In the genomic region with DNA sequence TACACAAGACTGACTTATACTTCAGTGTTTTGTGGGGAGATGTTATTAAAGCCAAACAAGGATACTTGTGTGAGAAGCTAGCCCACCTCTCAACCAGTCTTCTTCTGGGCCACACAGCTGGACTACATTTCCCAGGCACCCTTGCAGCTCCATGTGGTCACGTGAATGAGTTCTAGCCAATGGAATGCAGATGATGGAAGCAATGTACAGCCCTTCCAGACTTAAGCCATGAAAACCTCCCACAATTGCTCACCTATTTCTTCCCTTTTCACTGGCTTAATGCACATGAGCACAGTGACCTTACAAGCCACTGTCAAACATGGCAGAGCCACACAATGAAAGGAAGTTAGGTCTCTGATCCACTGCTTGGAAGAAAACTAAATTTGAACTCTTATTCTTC, we compare ENCODE assay signal across 8 cellular contexts. TPM values are rescaled to one million over a fixed set of nuclear protein-coding genes. Genes with fewer than 3 reads are reported as not detected.
A peak's percentile ranks its signal among the peaks of the same experiment; 100 is the strongest.
DNase-seq lines count a peak whose midpoint lies in the region; ATAC-seq, FAIRE-seq and TF ChIP-seq lines count a peak whose summit lies in the region.

No MANE protein-coding gene starts in this region.

- no peaks in the 10 kb centered on the region for H3F3A ChIP-seq in SU-DHL-6 (ENCODE audit: insufficient read depth)

- FAIRE-seq in GM12891 (lab: Jason Lieb, UNC): peak; percentile 85
- FAIRE-seq in small intestine (lab: Jason Lieb, UNC): no peak

- H3K79me2 ChIP-seq in SU-DHL-6 (ENCODE audit: insufficient read depth, low read length): no peaks in the 10 kb centered on the region

- WGBS in small intestine, 3 donors: 37 to 71% (median 57%) methylated on average over 1 of the region's 1 CpG

- POLR2A ChIA-PET in HEK293T (lab: Yijun Ruan, JAX): no interaction called here
- POLR2A ChIA-PET in CD8-positive, alpha-beta T cell (lab: Charles Lee): no interaction called here

- H3K27ac Mint-ChIP-seq in CD8-positive, alpha-beta T cell: no peak overlapping the region

- H3K4me1 ChIP-seq in foreskin keratinocyte (no peaks in the 10 kb centered on the region), small intestine (ENCODE audit: control insufficient read depth in 2 of 2, insufficient read depth in 1 of 2, low read depth in 1 of 2, low read length in 1 of 2) (no peaks in the 10 kb centered on the region)
- H3K4me1 ChIP-seq in CD8-positive, alpha-beta T cell (ENCODE audit: insufficient read depth, low read length): no peaks in the 10 kb centered on the region

- CTCF ChIA-PET in HEK293T (lab: Yijun Ruan, JAX): interaction anchor here (0.6 kb wide), 2 partner anchors 266 to 746 kb away, joined by 3 read pairs; no protein-coding TSS in a partner anchor
- CTCF ChIA-PET in CD8-positive, alpha-beta T cell (lab: Charles Lee): no interaction called here

- no peaks in the 10 kb centered on the region for H3K4me1 Mint-ChIP-seq in CD8-positive, alpha-beta T cell (ENCODE audit: low read depth)

- H3K4me3 Mint-ChIP-seq in CD8-positive, alpha-beta T cell: no peak overlapping the region

- H3K27ac ChIP-seq in SU-DHL-6 (ENCODE audit: low read depth, low read length): no peak overlapping the region
- no peak overlapping the region for H3K27ac ChIP-seq in foreskin keratinocyte
- H3K27ac ChIP-seq in small intestine (ENCODE audit: low read depth in 1 of 2, low read length in 1 of 2): no peak overlapping the region
- H3K27ac ChIP-seq in CD8-positive, alpha-beta T cell (ENCODE audit: low read depth, low read length): no peak overlapping the region

- no peaks in the 10 kb centered on the region for H3K9me2 ChIP-seq in SU-DHL-6 (replicated peaks; ENCODE audit: insufficient read depth, low read length)

- peak overlapping the region; percentile 70 for H2AFZ ChIP-seq in SU-DHL-6 (ENCODE audit: low read depth, low read length, severe bottlenecking)

- H3K4me2 ChIP-seq in SU-DHL-6 (ENCODE audit: low read depth, low read length, poor library complexity, severe bottlenecking): no peak overlapping the region

- no peak overlapping the region for H3K4me3 ChIP-seq in SU-DHL-6 (ENCODE audit: insufficient read depth, low read length, poor library complexity, severe bottlenecking)
- H3K4me3 ChIP-seq in small intestine (ENCODE audit: low read depth in 1 of 2, low read length in 2 of 2): no peak overlapping the region
- no peak overlapping the region for H3K4me3 ChIP-seq in CD8-positive, alpha-beta T cell (ENCODE audit: low read depth, low read length)

- no peak for TF ChIP-seq POLR2A in GM12891 (IDR thresholded peaks at IDR 0.05; ENCODE audit: low read depth, low read length)

- no peaks in the 10 kb centered on the region for H3K9me3 Mint-ChIP-seq in CD8-positive, alpha-beta T cell

- H3K36me3 Mint-ChIP-seq in CD8-positive, alpha-beta T cell: no peaks in the 10 kb centered on the region

- DNase-seq in AML-193 (lab: John Stamatoyannopoulos, UW) (peak; percentile 7 to 17), GM12891 (ENCODE audit: insufficient read length, low spot score) (no peak), HEK293T (ENCODE audit: extremely low spot score) (peak; percentile 70), LHCN-M2 (ENCODE audit: low read depth) (peak; percentile 65), foreskin keratinocyte (peak in 1 of 2 donors; percentile 76), small intestine (peak; percentile 58)
- no peak for DNase-seq in CD8-positive, alpha-beta T cell

- H3K9me3 ChIP-seq in SU-DHL-6 (ENCODE audit: insufficient read depth, low read length) (no peaks in the 10 kb centered on the region), small intestine (ENCODE audit: control insufficient read depth, low read depth) (no peaks in the 10 kb centered on the region)
- H3K9me3 ChIP-seq in CD8-positive, alpha-beta T cell (ENCODE audit: low read length): no peaks in the 10 kb centered on the region

- ATAC-seq in foreskin keratinocyte: peak; percentile 96
- ATAC-seq in CD8-positive, alpha-beta T cell: no peak

- peaks cover 9% of the 10 kb centered on the region for H3K27me3 Mint-ChIP-seq in CD8-positive, alpha-beta T cell (ENCODE audit: low read depth)

- intact Hi-C loops in CD8-positive, alpha-beta T cell (cut with DNase I, micrococcal nuclease): no loop called here

- H3K36me3 ChIP-seq in SU-DHL-6 (ENCODE audit: low read length) (no peaks in the 10 kb centered on the region), small intestine (ENCODE audit: control insufficient read depth in 2 of 2, insufficient read depth in 2 of 2, low read length in 2 of 2) (no peaks in the 10 kb centered on the region)
- no peaks in the 10 kb centered on the region for H3K36me3 ChIP-seq in CD8-positive, alpha-beta T cell (ENCODE audit: insufficient read depth, low read length)

- H3K9ac ChIP-seq in SU-DHL-6 (ENCODE audit: low read length): no peak overlapping the region

- H3K27me3 ChIP-seq in SU-DHL-6 (ENCODE audit: low read length) (no peaks in the 10 kb centered on the region), foreskin keratinocyte (no peaks in the 10 kb centered on the region), small intestine (ENCODE audit: control insufficient read depth in 2 of 2, insufficient read depth in 2 of 2, low read length in 2 of 2) (no peaks in the 10 kb centered on the region)
- no peaks in the 10 kb centered on the region for H3K27me3 ChIP-seq in CD8-positive, alpha-beta T cell (ENCODE audit: insufficient read depth, low read length)

- no peak for TF ChIP-seq CTCF in SU-DHL-6 (IDR thresholded peaks at IDR 0.05; ENCODE audit: insufficient read depth, low read length, poor library complexity, severe bottlenecking)
- no peak for TF ChIP-seq CTCF in foreskin keratinocyte (conservative IDR thresholded peaks at IDR 0.05)
- TF ChIP-seq CTCF in CD8-positive, alpha-beta T cell (IDR thresholded peaks at IDR 0.05): no peak

- H4K20me1 ChIP-seq in SU-DHL-6 (ENCODE audit: low read depth, low read length): no peaks in the 10 kb centered on the region

TF ChIP-seq in GM12891, 5 proteins besides CTCF, POLR2A, EP300 and RAD21:
- no peak for TF ChIP-seq TAF1 (IDR thresholded peaks at IDR 0.05; ENCODE audit: low read depth, low read length)
- no peak for TF ChIP-seq SPI1 (IDR thresholded peaks at IDR 0.05; ENCODE audit: low read depth, low read length)
- TF ChIP-seq PAX5 (IDR thresholded peaks at IDR 0.05; ENCODE audit: insufficient read depth, low read length, severe bottlenecking): no peak
- TF ChIP-seq POU2F2 (IDR thresholded peaks at IDR 0.05; ENCODE audit: low read depth, low read length): no peak
- no peak for TF ChIP-seq POLR2AphosphoS5 (IDR thresholded peaks at IDR 0.05; ENCODE audit: low read depth, low read length)

TF ChIP-seq in HEK293T, 16 proteins besides CTCF, POLR2A, EP300 and RAD21:
- 0 out of 2 replicates have a peak, but pooled peaks have one; percentile 43 for TF ChIP-seq SUZ12 (IDR thresholded peaks at IDR 0.05)
- no peak for TF ChIP-seq ELF4 (IDR thresholded peaks at IDR 0.05)
- no peak for TF ChIP-seq TARDBP (IDR thresholded peaks at IDR 0.05)
- no peak for TF ChIP-seq BHLHE40 (IDR thresholded peaks at IDR 0.05; ENCODE audit: borderline replicate concordance)

RNA-seq across cellular contexts. Expression of gene FEZ2, which starts 20.4 kb away (rescaled TPM):
- 5.0 TPM for polyA plus RNA-seq in GM12891 (2012; ENCODE audit: low read depth, missing spikeins)
- total RNA-seq in LHCN-M2 (2014; rRNA removed) (104 and 126 TPM in 2 replicates), foreskin keratinocyte (36.5 and 43.1 TPM in 2 replicates)
- 94.8 TPM for polyA plus RNA-seq in LHCN-M2 (2012)
- polyA plus RNA-seq in foreskin keratinocyte (20.2 and 24.6 TPM in 2 replicates), small intestine (10 to 100 TPM; 23.5 to 38.7 (median 31.3) TPM)
- 1 to 10 TPM; 5.9 to 7.2 TPM for total RNA-seq in CD8-positive, alpha-beta T cell

Comparison
In these comparisons a context has a peak if more than half of its experiments do, and no peak if none do; other contexts are left out.
1. DNase-seq: peak in AML-193 (2 of 2), HEK293T (single experiment), LHCN-M2 (single experiment) and small intestine (single experiment); none in GM12891 (single experiment) and CD8-positive, alpha-beta T cell (0 of 7).